8 cellular contexts compared by ENCODE assay signal in the genomic region with DNA sequence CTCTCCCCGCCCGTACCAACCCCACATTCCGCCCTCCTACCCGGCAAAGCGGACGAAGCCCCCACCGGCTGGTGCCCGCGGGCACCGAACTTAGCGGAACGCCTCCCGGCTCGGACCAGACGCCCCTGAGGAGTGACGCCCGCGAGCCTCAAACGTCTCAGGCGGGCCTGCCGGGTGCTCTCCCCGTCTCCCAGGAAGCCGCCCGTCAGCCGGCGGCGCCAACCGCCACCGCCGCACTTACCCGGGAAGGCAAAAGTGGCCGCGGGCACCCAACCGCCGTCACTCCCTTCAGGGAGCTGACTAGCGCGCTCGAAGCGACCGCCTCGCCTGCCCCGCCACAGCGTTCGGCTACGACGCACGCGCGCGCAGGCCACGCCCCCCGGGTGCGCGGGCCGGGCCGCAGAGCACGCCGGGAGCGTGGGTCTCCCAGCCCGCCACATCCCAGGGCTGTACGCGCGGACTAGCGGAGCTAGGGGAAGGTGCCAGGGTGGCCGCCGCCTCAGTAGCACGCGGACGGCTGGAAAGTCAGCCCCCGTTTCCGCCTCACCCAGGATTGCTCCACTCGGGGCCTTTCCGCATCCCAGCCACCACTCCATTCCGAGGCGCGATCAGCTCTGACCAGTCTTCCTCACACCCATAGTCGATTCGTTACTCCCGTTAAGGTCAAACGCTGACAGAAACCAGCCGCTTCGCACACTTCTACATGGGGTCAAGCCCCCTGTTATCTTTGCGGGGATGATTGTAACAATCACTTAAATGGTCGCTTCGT. TPM values are rescaled to one million over a fixed set of nuclear protein-coding genes. Genes with fewer than 3 reads are reported as not detected.
DNase-seq lines count a peak whose midpoint lies in the region; TF ChIP-seq lines count a peak whose summit lies in the region.

TSS of gene TEX30 (minus strand) at position 346 of the 769 bp plus-strand sequence. CDS start 3,760 bp downstream, outside the sequence.

- H3K36me3 ChIP-seq in H7 (replicated peaks; ENCODE audit: control insufficient read depth, insufficient read depth, low read length) = no peaks in the 10 kb centered on the region
- H3K36me3 ChIP-seq in neutrophil = no peaks in the 10 kb centered on the region

- DNase-seq in GDM1 (lab: John Stamatoyannopoulos, UW) (peak; percentile 96), H7 (peak; percentile 84), LoVo (ENCODE audit: low spot score) (peak; percentile 88), SK-MEL-5 (ENCODE audit: low read depth, low spot score) (peak; percentile 81), foreskin melanocyte (peak; percentile 82), substantia nigra (lab: John Stamatoyannopoulos, UW) (peak; percentile 17 to 89 (median 66))
- peak; percentile 88 for DNase-seq in activated naive CD4-positive, alpha-beta T cell treated with Interleukin-2 at 50 U/mL for 16 hours

- H3K4me1 ChIP-seq in neutrophil (ENCODE audit: control insufficient read depth in 1 of 2, insufficient read depth in 1 of 2, low read depth in 1 of 2, low read length in 1 of 2) = peaks cover 27 to 28% of the 10 kb centered on the region in 2 experiments

- peak within 1 kb of the TSS; percentile 63 for H3K27ac ChIP-seq in neutrophil
- H3K27ac ChIP-seq in substantia nigra (ENCODE audit: low read depth, low read length, poor library complexity, severe bottlenecking) = peak within 1 kb of the TSS; percentile 76

- in situ Hi-C loops in SK-MEL-5 (cut with HindIII; ENCODE audit: low pct_unique_long_range_greater_than_20kb, low sequenced_read_pairs) = no loop called here

- H3K9me3 ChIP-seq in neutrophil = no peaks in the 10 kb centered on the region

- peaks cover 11% of the 10 kb centered on the region; the same call in 1 of the 2 replicates for H3K27me3 ChIP-seq in H7 (ENCODE audit: control insufficient read depth, insufficient read depth, low read length)
- H3K27me3 ChIP-seq in neutrophil = peaks cover 8% of the 10 kb centered on the region

- TF ChIP-seq CTCF in neutrophil (IDR thresholded peaks at IDR 0.05) = peak; percentile 5

- H3K4me3 ChIP-seq in H7 (ENCODE audit: insufficient read depth, low read depth, low read length) = peak within 1 kb of the TSS; percentile 80
- peak within 1 kb of the TSS; percentile 79 to 85 for H3K4me3 ChIP-seq in neutrophil (ENCODE audit: low read depth in 1 of 2, low read length in 1 of 2)

RNA-seq across cellular contexts. Expression of gene TEX30, which starts in this region (rescaled TPM):
- 15.4 and 16.1 TPM in 2 replicates for total RNA-seq in H7 (2014; rRNA removed; shearing (Covaris generic))
- total RNA-seq in SK-MEL-5 (2014; rRNA removed; shearing (Covaris generic)) = 41.9 and 48.4 TPM in 2 replicates
- 23.0 and 27.1 TPM in 2 replicates for polyA plus RNA-seq in SK-MEL-5 (2015; cell fraction: cytosol; rRNA removed)
- polyA plus RNA-seq in SK-MEL-5 (2015; cell fraction: nucleus; rRNA removed) = 15.5 and 22.7 TPM in 2 replicates

Comparison
In these comparisons a context has a peak if more than half of its experiments do, and no peak if none do; other contexts are left out.
1. Peak in every context shown above with its lines: DNase-seq, H3K4me3 ChIP-seq and H3K27ac ChIP-seq.